In the genomic region with DNA sequence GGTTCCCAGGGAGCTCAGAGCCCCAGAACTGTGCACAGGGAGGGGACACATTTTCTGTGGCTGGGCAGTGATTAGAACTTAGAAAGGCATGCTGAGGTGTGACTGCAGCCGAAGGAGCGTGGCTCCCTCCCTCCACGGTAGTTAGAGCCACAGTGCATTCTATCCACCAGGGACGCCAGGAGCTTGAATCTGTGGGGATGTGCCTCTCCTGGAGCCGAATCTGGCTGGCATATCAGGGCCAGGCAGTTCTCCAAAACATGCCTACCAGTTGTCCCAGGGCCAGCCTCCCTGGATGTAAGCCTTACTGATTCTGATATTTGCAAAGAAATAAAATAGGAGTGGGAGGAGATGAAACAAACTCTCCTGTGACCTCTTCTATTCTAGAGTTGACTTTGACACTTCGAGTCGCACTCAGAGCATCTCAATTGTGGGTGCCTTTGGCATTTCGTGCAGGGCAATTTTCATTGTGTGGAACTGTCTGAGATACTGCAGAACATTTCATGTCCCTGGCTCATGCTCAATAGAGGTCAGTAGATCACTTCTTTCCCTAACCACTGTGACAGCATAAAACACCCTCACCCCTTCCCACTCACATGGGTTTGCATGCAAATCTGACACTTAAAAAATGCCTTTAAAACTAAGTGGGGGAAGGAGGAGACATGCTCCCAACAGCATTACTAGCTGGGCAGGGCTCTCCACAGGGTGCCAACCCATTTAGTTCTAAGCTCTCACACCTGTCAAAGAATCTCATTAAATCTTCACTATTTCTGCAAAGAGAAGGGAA, we compare ENCODE assay signal across 22 cellular contexts.
DNase-seq lines count a peak whose midpoint lies in the region; ATAC-seq and TF ChIP-seq lines count a peak whose summit lies in the region.
"Had no signal": no experiment of that assay in that cellular context is flagged by ENCODE, and none has a peak within 500 bp of the region (broad histone marks: within the 10 kb centered on the region; RNA-seq: fewer than 3 reads in every experiment).

No MANE protein-coding gene starts in this region.

- ATAC-seq in HG02938 (IDR thresholded peaks at IDR 0.05; ENCODE audit: unreplicated experiment): no peak
- ATAC-seq: activated CD4-positive, CD25-positive, alpha-beta regulatory T cell treated with anti-CD3 and anti-CD28 coated beads, Interleukin-2, amount 50 U/mL, for 24 hours; activated CD8-positive, alpha-beta T cell treated with anti-CD3 and anti-CD28 coated beads, Interleukin-2, amount 10 ng/mL, durations not matched to agents 7 days and 5 days; mucosa of descending colon had no signal

- no peaks in the 10 kb centered on the region for H3K27me3 ChIP-seq in esophagus muscularis mucosa
- H3K27me3 ChIP-seq in Karpas-422 (ENCODE audit: low read length): no peaks in the 10 kb centered on the region
- H3K27me3 ChIP-seq: neural progenitor cell, upper lobe of left lung had no signal

- H3K9me3 ChIP-seq in esophagus muscularis mucosa (peaks cover 0 to 10% (median 9%) of the 10 kb centered on the region in 4 donors), Karpas-422 (ENCODE audit: low read length) (no peaks in the 10 kb centered on the region)

- H3K9me2 ChIP-seq in Karpas-422 (replicated peaks; ENCODE audit: insufficient read depth, low read length): no peaks in the 10 kb centered on the region

- no peak for TF ChIP-seq EP300 in esophagus muscularis mucosa (IDR thresholded peaks at IDR 0.05)

- TF ChIP-seq POLR2A in esophagus muscularis mucosa (IDR thresholded peaks at IDR 0.05; ENCODE audit: low read depth): no peak

- H3K36me3 ChIP-seq in esophagus muscularis mucosa: no peaks in the 10 kb centered on the region
- no peaks in the 10 kb centered on the region for H3K36me3 ChIP-seq in Karpas-422 (ENCODE audit: insufficient read depth, low read length)
- H3K36me3 ChIP-seq: upper lobe of left lung had no signal

- TF ChIP-seq CTCF in esophagus muscularis mucosa (IDR thresholded peaks at IDR 0.05): peak in 2 of 3 experiments; percentile 8 to 45

- no peak overlapping the region for H3K4me2 ChIP-seq in Karpas-422 (ENCODE audit: low read depth, low read length, poor library complexity, severe bottlenecking)
- H3K4me2 ChIP-seq: neural progenitor cell, smooth muscle cell had no signal

- no peak overlapping the region for H2AFZ ChIP-seq in Karpas-422 (ENCODE audit: low read length)
- H2AFZ ChIP-seq: neural progenitor cell had no signal

- H3K4me3 ChIP-seq in esophagus muscularis mucosa: no peak overlapping the region
- H3K4me3 ChIP-seq in Karpas-422 (ENCODE audit: low read length): no peak overlapping the region
- H3K4me3 ChIP-seq: mucosa of descending colon, neural progenitor cell, smooth muscle cell, upper lobe of left lung had no signal

- intact Hi-C loops in esophagus muscularis mucosa (cut with DNase I): no loop called here

- no peak overlapping the region for H3K27ac ChIP-seq in esophagus muscularis mucosa (replicated peaks in 1 of 4)
- H3K27ac ChIP-seq in Karpas-422 (ENCODE audit: low read length): no peak overlapping the region
- H3K27ac ChIP-seq: 22Rv1, neural progenitor cell, upper lobe of left lung had no signal

- H3K4me1 ChIP-seq in esophagus muscularis mucosa (peaks cover 0 to 14% (median 13%) of the 10 kb centered on the region in 4 donors), Karpas-422 (ENCODE audit: low read length) (no peaks in the 10 kb centered on the region)
- H3K4me1 ChIP-seq: neural progenitor cell, upper lobe of left lung had no signal

- WGBS in esophagus muscularis mucosa: 65% methylated on average over 4 of the region's 8 CpGs

- H3K79me2 ChIP-seq in Karpas-422 (ENCODE audit: low read length): no peaks in the 10 kb centered on the region

- no peaks in the 10 kb centered on the region for H4K20me1 ChIP-seq in Karpas-422 (ENCODE audit: insufficient read depth, low read depth, low read length)

- peak; percentile 29 for DNase-seq in DMS 273 (lab: John Stamatoyannopoulos, UW; ENCODE audit: unreplicated experiment)
- DNase-seq in DMS 273 treated with DMSO at 0.1 percent for 48 hours (lab: John Stamatoyannopoulos, UW): no peak
- DNase-seq in NCI-H446 treated with DMSO at 0.1 percent for 48 hours (lab: John Stamatoyannopoulos, UW): peak; percentile 74
- no peak for DNase-seq in esophagus muscularis mucosa (ENCODE audit: extremely low spot score)
- DNase-seq in renal cortical epithelial cell (ENCODE audit: low read depth): peak; percentile 27
- no peak for DNase-seq in Karpas-422
- DNase-seq in NCI-H2107 (lab: John Stamatoyannopoulos, UW): no peak
- DNase-seq: activated CD8-positive, alpha-beta T cell treated with anti-CD3 and anti-CD28 coated beads, Interleukin-2, amount 10 ng/mL, durations not matched to agents 7 days and 5 days; activated naive CD4-positive, alpha-beta T cell; caudate nucleus; CD8-positive, alpha-beta memory T cell; foreskin fibroblast; IMR-90; mucosa of descending colon; SHP77 treated with DMSO at 0.1 percent for 48 hours; stimulated activated CD4-positive, alpha-beta T cell treated with anti-CD3 and anti-CD28 coated beads, Interleukin-4, amount 100 ng/mL, for 24 hours; upper lobe of left lung had no signal

- no peak overlapping the region for H3K9ac ChIP-seq in Karpas-422 (ENCODE audit: low read length)
- H3K9ac ChIP-seq: neural progenitor cell had no signal

Comparison
In these comparisons a context has a peak if more than half of its experiments do, and no peak if none do; other contexts are left out.
1. DNase-seq: peak in DMS 273 (single experiment), NCI-H446 treated with DMSO at 0.1 percent for 48 hours (single experiment) and renal cortical epithelial cell (single experiment); none in DMS 273 treated with DMSO at 0.1 percent for 48 hours (single experiment), esophagus muscularis mucosa (single experiment), Karpas-422 (single experiment) and NCI-H2107 (single experiment).